In the genomic region with DNA sequence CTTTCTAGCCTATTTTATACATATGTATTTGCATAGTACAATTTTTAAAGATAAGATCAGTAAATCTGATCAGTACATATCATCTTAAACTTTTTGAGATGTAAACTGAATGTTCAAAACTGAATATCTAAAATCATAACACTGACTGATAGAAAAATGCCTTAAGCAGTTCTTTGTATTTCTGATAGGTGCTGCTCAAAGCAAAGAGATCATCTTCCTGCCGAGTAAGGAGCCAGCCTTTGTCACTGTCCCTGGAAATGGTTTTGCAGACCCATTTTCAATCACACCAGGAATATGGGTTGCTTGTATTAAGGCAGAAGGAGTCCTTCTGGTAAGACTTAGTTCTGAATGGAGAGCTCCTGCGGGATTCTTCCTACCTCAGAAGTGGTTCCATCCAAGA, we compare ENCODE assay signal across 13 cellular contexts.
A peak's percentile ranks its signal among the peaks of the same experiment; 100 is the strongest.
DNase-seq lines count a peak whose midpoint lies in the region; ATAC-seq and TF ChIP-seq lines count a peak whose summit lies in the region.
"Had no signal": no experiment of that assay in that cellular context is flagged by ENCODE, and none has a peak within 500 bp of the region (broad histone marks: within the 10 kb centered on the region; RNA-seq: fewer than 3 reads in every experiment).

No MANE protein-coding gene starts in this region.

- peak; percentile 17 for TF ChIP-seq CTCF in GM12865 (IDR thresholded peaks at IDR 0.05; ENCODE audit: insufficient read depth, low read depth, low read length, missing control alignments)
- peak; percentile 25 to 45 for TF ChIP-seq CTCF in mammary epithelial cell (conservative IDR thresholded peaks at IDR 0.05 in 1 of 2, IDR thresholded peaks at IDR 0.05 in 1 of 2; ENCODE audit: extremely low read depth in 1 of 2, insufficient read depth in 1 of 2, low read depth in 1 of 2, low read length in 2 of 2)
- TF ChIP-seq CTCF in upper lobe of right lung (IDR thresholded peaks at IDR 0.05): no peak

- H3K56ac ChIP-seq in mesendoderm (ENCODE audit: low read length): no peak overlapping the region

- no peak overlapping the region for H3K4ac ChIP-seq in mesendoderm (ENCODE audit: low read depth, low read length)

- H3K4me1 ChIP-seq in mammary epithelial cell (ENCODE audit: insufficient read depth, low read length): peaks cover 58% of the 10 kb centered on the region
- H3K4me1 ChIP-seq in mesendoderm (ENCODE audit: control insufficient read depth, low read depth, low read length): no peaks in the 10 kb centered on the region
- peaks cover 17% of the 10 kb centered on the region for H3K4me1 ChIP-seq in upper lobe of right lung

- H4K8ac ChIP-seq in mesendoderm (ENCODE audit: low read depth, low read length): no peak overlapping the region

- no peak overlapping the region for H2BK120ac ChIP-seq in mesendoderm (ENCODE audit: low read depth, low read length)

- no peak overlapping the region for H4K5ac ChIP-seq in mesendoderm (ENCODE audit: low read length)

- dilution Hi-C loops in mammary epithelial cell (cut with HindIII; ENCODE audit: low sequenced_read_pairs): loop anchor here (10.0 kb wide), 1 partner anchor 61 kb away; no protein-coding TSS in a partner anchor

- CTCF ChIA-PET in mammary epithelial cell (lab: Charles Lee; ENCODE audit: low non-redundant PET): no interaction called here

- H3K79me1 ChIP-seq in mesendoderm (ENCODE audit: low read length): no peaks in the 10 kb centered on the region

- H3K23ac ChIP-seq in mesendoderm (ENCODE audit: low read length): no peak overlapping the region

- H3K27me3 ChIP-seq in mammary epithelial cell (ENCODE audit: insufficient read depth, low read length) (no peaks in the 10 kb centered on the region), mesendoderm (ENCODE audit: insufficient read depth, low read length, poor library complexity) (no peaks in the 10 kb centered on the region), upper lobe of right lung (no peaks in the 10 kb centered on the region)
- H3K27me3 ChIP-seq: gastrocnemius medialis had no signal

- H3K27ac ChIP-seq in mammary epithelial cell (ENCODE audit: insufficient read depth, low read depth, low read length) (peak overlapping the region; percentile 100), mesendoderm (ENCODE audit: low read depth, low read length) (no peak overlapping the region), upper lobe of right lung (no peak overlapping the region)

- H2AK5ac ChIP-seq in mesendoderm (ENCODE audit: low read length): no peak overlapping the region

- no peak for ATAC-seq in upper lobe of right lung
- ATAC-seq: gastrocnemius medialis had no signal

- H3K4me3 ChIP-seq in GM12865 (ENCODE audit: low read depth, low read length): no peak overlapping the region
- H3K4me3 ChIP-seq in mammary epithelial cell (replicated peaks in 1 of 3; ENCODE audit: insufficient read depth in 1 of 3, low read depth in 2 of 3, low read length in 3 of 3): no peak overlapping the region
- H3K4me3 ChIP-seq in mesendoderm (ENCODE audit: low read length): no peak overlapping the region
- no peak overlapping the region for H3K4me3 ChIP-seq in upper lobe of right lung
- H3K4me3 ChIP-seq: gastrocnemius medialis had no signal

- H3K36me3 ChIP-seq in mammary epithelial cell (ENCODE audit: insufficient read depth, low read length) (no peaks in the 10 kb centered on the region), mesendoderm (ENCODE audit: control insufficient read depth, insufficient read depth, low read length) (no peaks in the 10 kb centered on the region), upper lobe of right lung (no peaks in the 10 kb centered on the region)
- H3K36me3 ChIP-seq: gastrocnemius medialis had no signal

- DNase-seq in GM12865 (ENCODE audit: low read depth) (no peak), NCI-H146 (lab: John Stamatoyannopoulos, UW) (peak; percentile 35), mammary epithelial cell (no peak), mesendoderm (peak; percentile 53), occipital lobe (lab: John Stamatoyannopoulos, UW) (no peak), SHP77 (lab: John Stamatoyannopoulos, UW) (no peak), nucleus accumbens (lab: John Stamatoyannopoulos, UW) (no peak), upper lobe of right lung (no peak)
- DNase-seq: activated CD4-positive, alpha-beta T cell treated with anti-CD3 and anti-CD28 coated beads for 1 hour; activated T-cell treated with anti-CD3 and anti-CD28 coated beads, Interleukin-2, amount 50 U/mL, for 1 hour; gastrocnemius medialis; NCI-H2081; SW 1271 had no signal

- no peak overlapping the region for H3K18ac ChIP-seq in mesendoderm (ENCODE audit: low read length)

- no peak overlapping the region for H2BK5ac ChIP-seq in mesendoderm (ENCODE audit: low read length)

- intact Hi-C loops in mammary epithelial cell (cut with micrococcal nuclease) (no loop called here), upper lobe of right lung (cut with DNase I) (no loop called here)

- 100% methylated on average over 2 of the region's 2 CpGs for WGBS in mammary epithelial cell (ENCODE audit: low coverage, missing lambda C conversion rate)
- WGBS in mesendoderm (ENCODE audit: extremely low coverage, insufficient coverage, low lambda C conversion rate): no CpG with 5 or more reads among the region's 2 CpGs

- peak overlapping the region; percentile 7 for H3K9ac ChIP-seq in mammary epithelial cell (ENCODE audit: insufficient read depth, low read length)
- H3K9ac ChIP-seq in mesendoderm (ENCODE audit: low read length): no peak overlapping the region

- H3K4me2 ChIP-seq in mammary epithelial cell (ENCODE audit: insufficient read depth, low read depth, low read length) (no peak overlapping the region), mesendoderm (ENCODE audit: low read length) (no peak overlapping the region)

- H3K79me2 ChIP-seq in mammary epithelial cell (ENCODE audit: insufficient read depth, low read length): peaks cover 2% of the 10 kb centered on the region
- no peaks in the 10 kb centered on the region for H3K79me2 ChIP-seq in mesendoderm (ENCODE audit: control insufficient read depth, insufficient read depth, low read length)

- H2BK15ac ChIP-seq in mesendoderm (replicated peaks; ENCODE audit: low read depth): no peak overlapping the region

- no peaks in the 10 kb centered on the region for H4K20me1 ChIP-seq in mammary epithelial cell (ENCODE audit: insufficient read depth, low read length)

- H3K9me3 ChIP-seq in mammary epithelial cell (replicated peaks; ENCODE audit: insufficient read depth, low read length) (no peaks in the 10 kb centered on the region), upper lobe of right lung (no peaks in the 10 kb centered on the region)
- H3K9me3 ChIP-seq: gastrocnemius medialis had no signal

- H2AFZ ChIP-seq in mammary epithelial cell (ENCODE audit: low read depth, low read length): no peak overlapping the region

- BruUV-seq in mammary epithelial cell (replicated peaks; lab: Mats Ljungman, UMichigan): no TSS peak

- in situ Hi-C loops in mammary epithelial cell (cut with MboI; ENCODE audit: low sequenced_read_pairs in 2 of 2): no loop called here

Comparison
In these comparisons a context has a peak if more than half of its experiments do, and no peak if none do; other contexts are left out.
1. DNase-seq: peak in NCI-H146 (single experiment) and mesendoderm (single experiment); none in GM12865 (single experiment), mammary epithelial cell (single experiment), occipital lobe (single experiment), SHP77 (0 of 2), nucleus accumbens (0 of 56) and upper lobe of right lung (single experiment).